14 cellular contexts compared by ENCODE assay signal in the genomic region with DNA sequence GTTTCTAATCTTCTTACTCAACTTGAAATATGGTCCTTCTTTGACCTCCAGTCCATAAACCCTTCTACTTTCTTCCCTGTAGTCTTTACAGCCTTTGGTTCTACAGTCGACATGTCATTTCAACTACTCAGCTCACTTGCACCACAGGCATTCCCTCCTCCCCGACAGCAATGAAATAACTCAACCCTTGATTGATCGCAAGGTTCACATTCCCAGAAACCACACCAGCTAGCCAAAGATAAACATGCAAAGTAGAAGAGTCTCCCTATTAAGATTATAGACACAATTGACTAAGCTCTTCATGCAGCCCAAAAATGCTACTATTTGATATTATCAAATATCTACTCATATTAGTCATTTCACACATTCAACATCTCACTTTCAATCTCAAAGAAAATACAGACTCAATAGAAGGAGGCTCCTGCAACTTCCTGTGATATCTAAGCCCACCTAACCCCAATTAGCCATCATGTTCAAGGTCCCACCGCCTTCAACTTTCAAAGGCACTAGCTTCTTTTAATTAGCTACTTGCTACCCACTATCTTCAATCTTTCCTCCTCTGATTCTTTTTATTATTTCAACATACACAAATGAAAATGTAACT. TPM values are rescaled to one million over a fixed set of nuclear protein-coding genes. Genes with fewer than 3 reads are reported as not detected.
DNase-seq lines count a peak whose midpoint lies in the region; ATAC-seq and TF ChIP-seq lines count a peak whose summit lies in the region.
"Had no signal": no experiment of that assay in that cellular context is flagged by ENCODE, and none has a peak within 500 bp of the region (broad histone marks: within the 10 kb centered on the region; RNA-seq: fewer than 3 reads in every experiment).

No MANE protein-coding gene starts in this region.

- DNase-seq in ELR (ENCODE audit: low read depth) (peak; percentile 86), PC-9 (peak; percentile 44 to 81), fibroblast of lung (ENCODE audit: low read depth in 2 of 2) (peak; percentile 75 to 98), skeletal muscle cell (ENCODE audit: low read depth) (peak; percentile 41), COLO829 (ENCODE audit: low spot score) (no peak)
- no peak for DNase-seq in CD4-positive, alpha-beta memory T cell
- DNase-seq in activated CD8-positive, alpha-beta memory T cell treated with anti-CD3 and anti-CD28 coated beads, Interleukin-2, amount 50 U/mL, for 48 hours, result no peak
- DNase-seq: activated naive CD8-positive, alpha-beta T cell treated with anti-CD3 and anti-CD28 coated beads for 36 hours; DMS 273 treated with DMSO at 0.1 percent for 48 hours; head of caudate nucleus; stimulated activated CD4-positive, alpha-beta T cell treated with anti-CD3 and anti-CD28 coated beads, Interleukin-4, amount 100 ng/mL, for 1 hour; T-helper 9 cell had no signal

- H3K4me1 Mint-ChIP-seq in CD4-positive, alpha-beta memory T cell, result peaks cover 0 to 19% (median 10%) of the 10 kb centered on the region in 4 donors

- H3K9me3 ChIP-seq in PC-9 (ENCODE audit: insufficient read depth, low read depth) (no peaks in the 10 kb centered on the region; the same call in 1 of the 2 replicates), fibroblast of lung (ENCODE audit: control insufficient read depth, insufficient read depth, low read depth, low read length) (no peaks in the 10 kb centered on the region)
- H3K9me3 ChIP-seq in CD4-positive, alpha-beta memory T cell (ENCODE audit: control insufficient read depth in 1 of 2, low read length in 2 of 2), result no peaks in the 10 kb centered on the region

- no peak overlapping the region for H3K9ac ChIP-seq in fibroblast of lung (ENCODE audit: insufficient read depth, low read length)

- H3K4me3 ChIP-seq in PC-9 (no peak overlapping the region), fibroblast of lung (replicated peaks in 1 of 4; ENCODE audit: control extremely low read depth in 1 of 4, insufficient read depth in 1 of 4, low read depth in 3 of 4, low read length in 4 of 4) (no peak overlapping the region), skeletal muscle cell (ENCODE audit: low read depth, low read length) (no peak overlapping the region)
- no peak overlapping the region for H3K4me3 ChIP-seq in CD4-positive, alpha-beta memory T cell (ENCODE audit: low read length in 2 of 2)
- H3K4me3 ChIP-seq: lung had no signal

- POLR2A ChIA-PET in PC-9 (lab: Charles Lee; ENCODE audit: unreplicated experiment), result interaction anchor here (0.6 to 0.7 kb wide), 2 partner anchors 41 to 1381 kb away, joined by 3 to 7 read pairs; no protein-coding TSS in a partner anchor
- POLR2A ChIA-PET in CD4-positive, alpha-beta memory T cell (lab: Charles Lee; ENCODE audit: partially characterized antibody), result no interaction called here

- 0 out of 2 replicates have a peak overlapping the region, but pooled peaks have one; percentile 25 for H3K27ac ChIP-seq in PC-9
- no peak overlapping the region for H3K27ac ChIP-seq in fibroblast of lung (ENCODE audit: insufficient read depth, low read length)
- H3K27ac ChIP-seq in CD4-positive, alpha-beta memory T cell (ENCODE audit: low read depth, low read length), result no peak overlapping the region

- H3K36me3 Mint-ChIP-seq in CD4-positive, alpha-beta memory T cell, result peaks cover 52 to 55% of the 10 kb centered on the region in 2 donors

- CTCF ChIA-PET in PC-9 (lab: Charles Lee), result no interaction called here
- CTCF ChIA-PET in CD4-positive, alpha-beta memory T cell (lab: Charles Lee; ENCODE audit: partially characterized antibody), result interaction anchor here (1.4 kb wide), 1 partner anchor 11 kb away, joined by 3 read pairs; no protein-coding TSS in a partner anchor

- no peaks in the 10 kb centered on the region for H3K27me3 Mint-ChIP-seq in CD4-positive, alpha-beta memory T cell
- H3K27me3 Mint-ChIP-seq: activated naive CD8-positive, alpha-beta T cell treated with anti-CD3 and anti-CD28 coated beads for 36 hours had no signal

- H3K9me2 ChIP-seq in PC-9 (ENCODE audit: insufficient read depth), result no peaks in the 10 kb centered on the region

- H3K79me2 ChIP-seq in PC-9 (ENCODE audit: low read depth) (no peaks in the 10 kb centered on the region), fibroblast of lung (ENCODE audit: control insufficient read depth, insufficient read depth, low read length) (no peaks in the 10 kb centered on the region)

- H3K27ac Mint-ChIP-seq in CD4-positive, alpha-beta memory T cell, result peak overlapping the region in 1 of 7 donors; percentile 19
- H3K27ac Mint-ChIP-seq: activated naive CD8-positive, alpha-beta T cell treated with anti-CD3 and anti-CD28 coated beads for 36 hours had no signal

- H3K4me1 ChIP-seq in PC-9 (replicated peaks; ENCODE audit: insufficient read depth), result peaks cover 13% of the 10 kb centered on the region; the same call in 1 of the 2 replicates
- H3K4me1 ChIP-seq in fibroblast of lung (ENCODE audit: control insufficient read depth, extremely low read depth, insufficient read depth, low read length), result peaks cover 8% of the 10 kb centered on the region
- no peaks in the 10 kb centered on the region for H3K4me1 ChIP-seq in CD4-positive, alpha-beta memory T cell (ENCODE audit: insufficient read depth, low read length)

- no peak overlapping the region for H2AFZ ChIP-seq in PC-9
- H2AFZ ChIP-seq in fibroblast of lung (ENCODE audit: low read length), result no peak overlapping the region

- H3K4me2 ChIP-seq in PC-9 (peak overlapping the region; percentile 10), fibroblast of lung (ENCODE audit: extremely low read depth, insufficient read depth, low read length) (peak overlapping the region; percentile 54)

- intact Hi-C loops in PC-9 (cut with micrococcal nuclease; ENCODE audit: unreplicated experiment), result no loop called here
- intact Hi-C loops in CD4-positive, alpha-beta memory T cell (cut with micrococcal nuclease), result no loop called here

- ATAC-seq in GM18498 (IDR thresholded peaks at IDR 0.05; ENCODE audit: unreplicated experiment), result no peak

- BruUV-seq in PC-9 (replicated peaks; lab: Mats Ljungman, UMichigan), result no TSS peak

- TF ChIP-seq CTCF in PC-9 (conservative IDR thresholded peaks at IDR 0.05) (no peak), fibroblast of lung (conservative IDR thresholded peaks at IDR 0.05 in 1 of 2, IDR thresholded peaks at IDR 0.05 in 1 of 2; ENCODE audit: low read depth in 1 of 2, low read length in 2 of 2) (no peak)

- no peak overlapping the region for H3K4me3 Mint-ChIP-seq in CD4-positive, alpha-beta memory T cell
- H3K4me3 Mint-ChIP-seq: activated naive CD8-positive, alpha-beta T cell treated with anti-CD3 and anti-CD28 coated beads for 36 hours had no signal

- H3K36me3 ChIP-seq in PC-9 (ENCODE audit: low read depth), result peaks cover 13% of the 10 kb centered on the region; the same call in 1 of the 2 replicates
- H3K36me3 ChIP-seq in fibroblast of lung (ENCODE audit: control insufficient read depth, insufficient read depth, low read length), result no peaks in the 10 kb centered on the region
- H3K36me3 ChIP-seq in CD4-positive, alpha-beta memory T cell (ENCODE audit: insufficient read depth, low read length), result no peaks in the 10 kb centered on the region

- H3K27me3 ChIP-seq in PC-9 (ENCODE audit: insufficient read depth, low read depth) (no peaks in the 10 kb centered on the region), fibroblast of lung (ENCODE audit: control insufficient read depth, insufficient read depth, low read length) (no peaks in the 10 kb centered on the region)
- H3K27me3 ChIP-seq in CD4-positive, alpha-beta memory T cell (ENCODE audit: insufficient read depth, low read length), result no peaks in the 10 kb centered on the region

- peaks cover 0 to 2% (median 0%) of the 10 kb centered on the region in 8 donors for H3K9me3 Mint-ChIP-seq in CD4-positive, alpha-beta memory T cell
- H3K9me3 Mint-ChIP-seq: activated naive CD8-positive, alpha-beta T cell treated with anti-CD3 and anti-CD28 coated beads for 36 hours had no signal

- H3F3A ChIP-seq in PC-9 (ENCODE audit: insufficient read depth, low read depth), result no peaks in the 10 kb centered on the region; the same call in 1 of the 2 replicates

- H4K20me1 ChIP-seq in PC-9 (ENCODE audit: insufficient read depth) (no peaks in the 10 kb centered on the region), fibroblast of lung (ENCODE audit: control insufficient read depth, extremely low read depth, insufficient read depth, low read length) (no peaks in the 10 kb centered on the region)

RNA-seq across cellular contexts. Expression of a gene that starts 50.8 kb away (rescaled TPM):
- total RNA-seq in PC-9 (2021), result 14.3 and 16.8 TPM in 2 replicates
- total RNA-seq in fibroblast of lung, result 12.8 and 19.0 TPM in 2 replicates
- 5.4 and 7.6 TPM in 2 replicates for polyA plus RNA-seq in fibroblast of lung
- 3.6 and 5.6 TPM in 2 replicates for polyA plus RNA-seq in fibroblast of lung (2012)
- polyA minus RNA-seq in fibroblast of lung (ENCODE audit: low replicate concordance), result 13.6 and 23.2 TPM in 2 replicates
- total RNA-seq in CD4-positive, alpha-beta memory T cell, result 10 to 100 TPM; 25.3 to 27.1 TPM
- 1 to 10 TPM; 2.6 to 3.8 TPM for polyA plus RNA-seq in CD4-positive, alpha-beta memory T cell

Comparison
In these comparisons a context has a peak if more than half of its experiments do, and no peak if none do; other contexts are left out.
1. DNase-seq: peak in ELR (single experiment), PC-9 (2 of 2), fibroblast of lung (2 of 2) and skeletal muscle cell (single experiment); none in CD4-positive, alpha-beta memory T cell (0 of 5), COLO829 (single experiment) and activated CD8-positive, alpha-beta memory T cell treated with anti-CD3 and anti-CD28 coated beads, Interleukin-2, amount 50 U/mL, for 48 hours (single experiment).